ENCODE assay signal across 20 cellular contexts in genomic region chr11:131036544-131036943, GRCh38.
"Had no signal": no experiment of that assay in that cellular context is flagged by ENCODE, and none has a peak within 500 bp of the region (broad histone marks: within the 10 kb centered on the region; RNA-seq: fewer than 3 reads in every experiment).

No MANE protein-coding gene starts in this region.

- ATAC-seq: activated CD4-positive, CD25-positive, alpha-beta regulatory T cell treated with anti-CD3 and anti-CD28 coated beads, Interleukin-2, amount 50 U/mL, for 24 hours; activated CD8-positive, alpha-beta T cell treated with anti-CD3 and anti-CD28 coated beads for 36 hours; activated T-cell treated with anti-CD3 and anti-CD28 coated beads, Interleukin-2, amount 50 U/mL, for 72 hours; PC-3 had no signal

- DNase-seq: activated CD4-positive, alpha-beta T cell treated with anti-CD3 and anti-CD28 coated beads for 4 hours; activated CD8-positive, alpha-beta memory T cell treated with anti-CD3 and anti-CD28 coated beads, Interleukin-2, amount 50 U/mL, for 4 hours; activated CD8-positive, alpha-beta T cell treated with anti-CD3 and anti-CD28 coated beads for 36 hours; activated gamma-delta T cell treated with Interleukin-2 at 50 U/mL for 16 hours; activated naive CD4-positive, alpha-beta T cell treated with anti-CD3 and anti-CD28 coated beads, Interleukin-2, amount 10 ng/mL, durations not matched to agents 7 days and 5 days; activated naive CD8-positive, alpha-beta T cell treated with anti-CD3 and anti-CD28 coated beads for 36 hours; activated T-cell treated with anti-CD3 and anti-CD28 coated beads, Interleukin-2, amount 50 U/mL, for 72 hours; adrenal gland; anterior cingulate cortex; caudate nucleus; KG1; NCI-H1092; NCI-H1694; NCI-H2029 treated with DMSO at 0.1 percent for 48 hours; NCI-H446 treated with DMSO at 0.1 percent for 48 hours; NCI-H524 treated with DMSO at 0.1 percent for 48 hours; NCI-H82; PC-3; SHP77 treated with DMSO at 0.1 percent for 48 hours had no signal
